In the genomic region with DNA sequence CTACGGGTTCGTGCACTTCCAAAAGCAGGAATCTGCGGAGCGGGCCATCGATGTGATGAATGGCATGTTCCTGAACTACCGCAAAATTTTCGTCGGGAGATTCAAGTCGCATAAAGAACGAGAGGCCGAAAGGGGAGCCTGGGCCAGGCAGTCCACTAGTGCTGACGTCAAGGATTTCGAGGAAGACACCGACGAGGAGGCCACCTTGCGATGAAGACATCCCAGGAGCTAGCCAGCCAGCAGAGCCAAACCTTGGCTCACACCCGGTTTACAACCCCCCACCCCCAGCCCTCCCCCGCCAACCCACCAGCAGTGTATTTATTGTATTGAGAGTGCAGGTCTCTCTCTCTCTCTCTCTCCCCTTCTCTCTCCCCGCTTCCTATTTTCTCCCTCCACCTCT, we compare ENCODE assay signal across 2 cellular contexts. TPM values are rescaled to one million over a fixed set of nuclear protein-coding genes. Genes with fewer than 3 reads are reported as not detected.
"Had no signal": no experiment of that assay in that cellular context is flagged by ENCODE, and none has a peak within 500 bp of the region (broad histone marks: within the 10 kb centered on the region; RNA-seq: fewer than 3 reads in every experiment).

No MANE protein-coding gene starts in this region.

RNA-seq across cellular contexts. Expression of a gene that starts 1.3 kb away (rescaled TPM):
- total RNA-seq: G401, GM12878 had no signal
- polyA plus RNA-seq: GM12878 had no signal
